9 cellular contexts compared by ENCODE assay signal in genomic region chr15:48966595-48967301, GRCh38. TPM values are rescaled to one million over a fixed set of nuclear protein-coding genes. Genes with fewer than 3 reads are reported as not detected.
DNase-seq lines count a peak whose midpoint lies in the region; ATAC-seq and TF ChIP-seq lines count a peak whose summit lies in the region.
"Had no signal": no experiment of that assay in that cellular context is flagged by ENCODE, and none has a peak within 500 bp of the region (broad histone marks: within the 10 kb centered on the region; RNA-seq: fewer than 3 reads in every experiment).

No MANE protein-coding gene starts in this region.

- TF ChIP-seq POLR2A in tibial nerve (IDR thresholded peaks at IDR 0.05): no peak

- peaks cover 0 to 16% (median 1%) of the 10 kb centered on the region in 4 donors for H3K4me1 ChIP-seq in tibial nerve

- no peaks in the 10 kb centered on the region for H3K36me3 ChIP-seq in kidney epithelial cell (ENCODE audit: control insufficient read depth, insufficient read depth, low read length)
- no peaks in the 10 kb centered on the region for H3K36me3 ChIP-seq in tibial nerve

- peak; percentile 68 for ATAC-seq in HG02973 (IDR thresholded peaks at IDR 0.05; ENCODE audit: unreplicated experiment)

- H3K27me3 ChIP-seq in kidney epithelial cell (ENCODE audit: control insufficient read depth, insufficient read depth, low read length): no peaks in the 10 kb centered on the region
- H3K27me3 ChIP-seq in tibial nerve: no peaks in the 10 kb centered on the region

- no peak overlapping the region for H3K27ac ChIP-seq in tibial nerve
- H3K27ac ChIP-seq: C4-2B had no signal

- TF ChIP-seq EP300 in tibial nerve (IDR thresholded peaks at IDR 0.05): no peak

- no peaks in the 10 kb centered on the region for H3K9me3 ChIP-seq in tibial nerve

- TF ChIP-seq CTCF in kidney epithelial cell (IDR thresholded peaks at IDR 0.05; ENCODE audit: insufficient read depth, low read length, poor library complexity, severe bottlenecking) (no peak), tibial nerve (IDR thresholded peaks at IDR 0.05) (no peak)

- peak; percentile 20 to 23 for DNase-seq in activated CD8-positive, alpha-beta memory T cell treated with anti-CD3 and anti-CD28 coated beads for 4 hours (ENCODE audit: low read depth in 2 of 2)
- DNase-seq in activated CD8-positive, alpha-beta memory T cell treated with anti-CD3 and anti-CD28 coated beads for 24 hours: no peak
- peak; percentile 56 for DNase-seq in SIG-M5 (lab: John Stamatoyannopoulos, UW)
- DNase-seq in kidney epithelial cell (ENCODE audit: low read depth): peak; percentile 37
- no peak for DNase-seq in epidermal melanocyte (ENCODE audit: insufficient read length, low spot score)
- no peak for DNase-seq in NCI-H1048 (lab: John Stamatoyannopoulos, UW)
- DNase-seq in tibial nerve (ENCODE audit: low spot score in 2 of 2): no peak

- 68 to 71% methylated on average over 2 of the region's 2 CpGs for WGBS in tibial nerve, 2 donors

- H3K4me3 ChIP-seq in kidney epithelial cell (ENCODE audit: low read depth, low read length) (no peak overlapping the region), tibial nerve (no peak overlapping the region)

RNA-seq across cellular contexts. Expression of gene SHC4, which starts 3.0 kb away (rescaled TPM):
- total RNA-seq in kidney epithelial cell (3.3 and 4.2 TPM in 2 replicates), tibial nerve (10 to 100 TPM; 36.9 to 71.7 (median 47.5) TPM)

Comparison
In these comparisons a context has a peak if more than half of its experiments do, and no peak if none do; other contexts are left out.
1. DNase-seq: peak in activated CD8-positive, alpha-beta memory T cell treated with anti-CD3 and anti-CD28 coated beads for 4 hours (2 of 2), SIG-M5 (single experiment) and kidney epithelial cell (single experiment); none in activated CD8-positive, alpha-beta memory T cell treated with anti-CD3 and anti-CD28 coated beads for 24 hours (single experiment), epidermal melanocyte (single experiment), NCI-H1048 (single experiment) and tibial nerve (0 of 2).